8 cellular contexts compared by ENCODE assay signal in genomic region chr11:72787262-72788104, GRCh38.
DNase-seq lines count a peak whose midpoint lies in the region; ATAC-seq and TF ChIP-seq lines count a peak whose summit lies in the region.

No MANE protein-coding gene starts in this region.

- no peaks in the 10 kb centered on the region for H3K27me3 ChIP-seq in RWPE2 (ENCODE audit: insufficient read depth, poor library complexity, severe bottlenecking)

- H3K4me1 ChIP-seq in HEK293 (ENCODE audit: control insufficient read depth, insufficient read depth, low read length), result no peaks in the 10 kb centered on the region
- no peaks in the 10 kb centered on the region for H3K4me1 ChIP-seq in RWPE2 (ENCODE audit: insufficient read depth, poor library complexity, severe bottlenecking)

- H3K4me3 ChIP-seq in HEK293 (ENCODE audit: low read depth, low read length) (no peak overlapping the region), RWPE2 (ENCODE audit: severe bottlenecking) (no peak overlapping the region)

- ATAC-seq in RWPE2 (ENCODE audit: low read depth), result 0 out of 3 replicates have a peak, but pooled peaks have one; percentile 10
- no peak for ATAC-seq in HG03439 (IDR thresholded peaks at IDR 0.05; ENCODE audit: unreplicated experiment)
- no peak for ATAC-seq in GM21825 (IDR thresholded peaks at IDR 0.05; ENCODE audit: unreplicated experiment)
- no peak for ATAC-seq in HG02870 (IDR thresholded peaks at IDR 0.05; ENCODE audit: unreplicated experiment)
- no peak for ATAC-seq in HG02588 (IDR thresholded peaks at IDR 0.05; ENCODE audit: unreplicated experiment)

- DNase-seq in ELF-1 (ENCODE audit: low read depth, low spot score) (peak; percentile 94), RWPE2 (ENCODE audit: low spot score) (no peak), iPS-NIHi7 (ENCODE audit: extremely low spot score) (peak; percentile 81)

- H3K27ac ChIP-seq in HEK293 (ENCODE audit: extremely low read depth, low read depth, low read length) (no peak overlapping the region), RWPE2 (ENCODE audit: poor library complexity, severe bottlenecking) (no peak overlapping the region)

- TF ChIP-seq CTCF in HEK293 (tag by site-specific recombination; IDR thresholded peaks at IDR 0.05), result no peak
- TF ChIP-seq CTCF in RWPE2 (IDR thresholded peaks at IDR 0.05; ENCODE audit: poor library complexity, severe bottlenecking), result no peak

- POLR2A ChIA-PET in HEK293 (lab: Yijun Ruan, JAX), result interaction anchor here (1.0 kb wide), 1 partner anchor 62 kb away, joined by 5 read pairs; no protein-coding TSS in a partner anchor

- H3K9me3 ChIP-seq in HEK293 (ENCODE audit: control insufficient read depth, insufficient read depth, low read depth, low read length) (no peaks in the 10 kb centered on the region), RWPE2 (ENCODE audit: severe bottlenecking) (no peaks in the 10 kb centered on the region)

- CTCF ChIA-PET in HEK293 (lab: Yijun Ruan, JAX), result interaction anchor here (0.7 kb wide), 1 partner anchor 74 kb away, joined by 3 read pairs; no protein-coding TSS in a partner anchor

- H3K36me3 ChIP-seq in HEK293 (ENCODE audit: control insufficient read depth in 2 of 2, insufficient read depth in 1 of 2, low read length in 2 of 2) (no peaks in the 10 kb centered on the region), RWPE2 (ENCODE audit: low read depth) (no peaks in the 10 kb centered on the region)

TF ChIP-seq in HEK293, 187 proteins besides CTCF, POLR2A, EP300 and RAD21 (continues in another document):
- TF ChIP-seq KLF10 (tag by site-specific recombination; IDR thresholded peaks at IDR 0.05) (no peak), ZNF518A (tag by site-specific recombination; conservative IDR thresholded peaks at IDR 0.05; ENCODE audit: low read depth) (no peak), ZNF335 (tag by site-specific recombination; conservative IDR thresholded peaks at IDR 0.05) (peak; percentile 42), MZF1 (tag by site-specific recombination; IDR thresholded peaks at IDR 0.05; ENCODE audit: borderline replicate concordance) (peak; percentile 78; the same call in 1 of the 2 replicates), ZNF324 (tag by site-specific recombination; IDR thresholded peaks at IDR 0.05) (no peak), REPIN1 (tag by site-specific recombination; IDR thresholded peaks at IDR 0.05; ENCODE audit: low read depth) (no peak), GLIS1 (tag by site-specific recombination; IDR thresholded peaks at IDR 0.05) (0 out of 2 replicates have a peak, but pooled peaks have one; percentile 24), EGR2 (tag by site-specific recombination; IDR thresholded peaks at IDR 0.05; ENCODE audit: low read depth) (no peak), ZSCAN5A (tag by site-specific recombination; IDR thresholded peaks at IDR 0.05) (no peak), ZNF626 (tag by site-specific recombination; IDR thresholded peaks at IDR 0.05) (no peak), ZIC2 (tag by site-specific recombination; IDR thresholded peaks at IDR 0.05) (peak; percentile 46; the same call in 1 of the 2 replicates), ZNF560 (tag by site-specific recombination; IDR thresholded peaks at IDR 0.05; ENCODE audit: borderline replicate concordance) (no peak), ZBTB7A (tag by site-specific recombination; IDR thresholded peaks at IDR 0.05; ENCODE audit: low read depth) (no peak), ZNF555 (tag by site-specific recombination; conservative IDR thresholded peaks at IDR 0.05) (no peak), ZNF26 (tag by site-specific recombination; IDR thresholded peaks at IDR 0.05) (no peak), ZNF140 (tag by site-specific recombination; IDR thresholded peaks at IDR 0.05) (no peak), PATZ1 (tag by site-specific recombination; IDR thresholded peaks at IDR 0.05) (no peak), ZNF624 (tag by site-specific recombination; IDR thresholded peaks at IDR 0.05) (no peak), ZNF398 (tag by site-specific recombination; IDR thresholded peaks at IDR 0.05) (no peak)
